ENCODE assay signal across 12 cellular contexts in the genomic region with DNA sequence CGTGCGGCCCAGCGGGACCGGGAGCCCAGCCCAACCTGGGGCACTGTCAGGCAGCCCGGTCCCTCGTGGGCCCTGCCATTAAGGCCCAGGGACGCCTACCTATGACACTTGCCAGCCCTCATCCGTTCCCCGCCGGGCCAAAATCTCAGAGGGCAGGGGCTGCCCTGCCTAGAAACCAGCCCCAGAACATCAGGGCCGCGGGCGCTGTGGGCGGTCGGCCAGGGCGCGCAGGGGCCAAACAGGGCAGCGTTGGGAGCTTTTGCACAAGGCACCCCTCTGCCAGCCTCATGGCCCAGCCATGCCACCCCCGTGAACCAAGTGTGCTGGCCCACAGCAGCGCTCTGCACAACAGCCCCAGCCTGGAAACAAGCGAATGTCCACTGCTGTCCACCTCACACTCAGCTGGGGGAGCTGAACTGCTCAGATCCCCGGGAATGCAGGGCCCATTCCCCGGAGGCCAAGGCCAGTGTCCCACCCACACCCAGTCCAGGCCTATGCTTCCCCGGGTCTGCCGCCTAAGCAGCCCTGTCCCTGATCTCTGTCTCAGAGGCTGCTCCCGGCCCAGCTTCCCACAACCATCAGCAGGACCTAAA. TPM values are rescaled to one million over a fixed set of nuclear protein-coding genes. Genes with fewer than 3 reads are reported as not detected.
DNase-seq lines count a peak whose midpoint lies in the region; ATAC-seq, FAIRE-seq and TF ChIP-seq lines count a peak whose summit lies in the region.
"Had no signal": no experiment of that assay in that cellular context is flagged by ENCODE, and none has a peak within 500 bp of the region (broad histone marks: within the 10 kb centered on the region; RNA-seq: fewer than 3 reads in every experiment).

No MANE protein-coding gene starts in this region.

- TF ChIP-seq RAD21 in SK-N-SH (IDR thresholded peaks at IDR 0.05; ENCODE audit: low read length) = no peak

- H3K4me1 ChIP-seq in SK-N-SH (ENCODE audit: control insufficient read depth in 1 of 2, insufficient read depth in 2 of 2, low read depth in 1 of 2, low read length in 1 of 2) (peaks cover 4 to 10% of the 10 kb centered on the region in 2 experiments; a peak in 1 of 4 replicates), KMS-11 (ENCODE audit: low read depth, poor library complexity, severe bottlenecking) (peaks cover 17% of the 10 kb centered on the region), endothelial cell of umbilical vein (ENCODE audit: control insufficient read depth, extremely low read depth, insufficient read depth, low read length) (no peaks in the 10 kb centered on the region), trophoblast cell (ENCODE audit: control insufficient read depth in 1 of 2, insufficient read depth in 2 of 2, low read length in 2 of 2) (peaks cover 29 to 30% of the 10 kb centered on the region in 2 experiments)

- no TSS peak for BruUV-seq in endothelial cell of umbilical vein (replicated peaks; lab: Mats Ljungman, UMichigan)

- FAIRE-seq in endothelial cell of umbilical vein (lab: Jason Lieb, UNC) = no peak

- intact Hi-C loops in endothelial cell of umbilical vein (cut with micrococcal nuclease) = loop anchor here (1.0 to 10.0 kb wide), 9 partner anchors 20 to 452 kb away; a partner anchor contains a TSS

- POLR2A ChIA-PET in SK-N-SH (lab: Yijun Ruan, JAX) (no interaction called here), endothelial cell of umbilical vein (lab: Charles Lee) (no interaction called here)

- H3K9me1 ChIP-seq in endothelial cell of umbilical vein (replicated peaks; ENCODE audit: control insufficient read depth, extremely low read depth, insufficient read depth, low read length) = no peaks in the 10 kb centered on the region

- peak overlapping the region; percentile 17 for H4K8ac ChIP-seq in trophoblast cell (ENCODE audit: low read depth, low read length)

- peak overlapping the region; percentile 42 for H2BK12ac ChIP-seq in trophoblast cell (ENCODE audit: low read length)

- H3K4me3 ChIP-seq in SK-N-SH (ENCODE audit: low read depth in 2 of 2, low read length in 1 of 2) (no peak overlapping the region), KMS-11 (IDR thresholded peaks at IDR 0.05; ENCODE audit: insufficient read depth, low read depth, low read length) (no peak overlapping the region), endothelial cell of umbilical vein (replicated peaks in 1 of 3; ENCODE audit: insufficient read depth in 1 of 3, low read depth in 1 of 3, low read length in 3 of 3) (no peak overlapping the region), trophoblast cell (ENCODE audit: low read depth, low read length) (no peak overlapping the region)

- TF ChIP-seq EP300 in SK-N-SH (IDR thresholded peaks at IDR 0.05; ENCODE audit: borderline replicate concordance in 1 of 2, low read depth in 1 of 2, low read length in 1 of 2) = no peak

- H3F3A ChIP-seq in SK-N-SH (replicated peaks; ENCODE audit: insufficient read depth) = no peaks in the 10 kb centered on the region

- dilution Hi-C loops in endothelial cell of umbilical vein (cut with MboI; ENCODE audit: extremely low pct_ligation_motif_present, low sequenced_read_pairs) = no loop called here

- H4K91ac ChIP-seq in trophoblast cell (ENCODE audit: low read depth, low read length) = peak overlapping the region; percentile 8

- WGBS in SK-N-SH (ENCODE audit: low lambda C conversion rate) = 74% methylated on average over 6 of the region's 26 CpGs
- WGBS in trophoblast cell (ENCODE audit: extremely low coverage, insufficient coverage, insufficient read length) = no CpG with 5 or more reads among the region's 26 CpGs

- ATAC-seq in SK-N-SH treated with all-trans-retinoic acid at 6 μM for 48 hours (no peak), HG02759 (IDR thresholded peaks at IDR 0.05; ENCODE audit: unreplicated experiment) (no peak)

- CTCF ChIA-PET in SK-N-SH (lab: Yijun Ruan, JAX) = interaction anchor here (0.6 to 13.9 kb wide), 59 partner anchors 8 to 516 kb away, joined by 3 to 273 read pairs (median 5); a partner anchor contains a TSS
- CTCF ChIA-PET in endothelial cell of umbilical vein (lab: Charles Lee) = interaction anchor here (0.6 to 11.6 kb wide), 39 partner anchors 9 to 516 kb away, joined by 3 to 451 read pairs (median 4); a partner anchor contains a TSS

- H3K23ac ChIP-seq in trophoblast cell (ENCODE audit: low read length) = no peak overlapping the region

- H3K4me2 ChIP-seq in SK-N-SH = peak overlapping the region; percentile 76; the same call in 1 of the 2 replicates
- peak overlapping the region; percentile 51 for H3K4me2 ChIP-seq in KMS-11
- H3K4me2 ChIP-seq in endothelial cell of umbilical vein (ENCODE audit: insufficient read depth, low read length) = no peak overlapping the region
- no peak overlapping the region for H3K4me2 ChIP-seq in trophoblast cell (ENCODE audit: low read length)

- H2AK5ac ChIP-seq in trophoblast cell (ENCODE audit: low read length) = peak overlapping the region; percentile 11

- no peaks in the 10 kb centered on the region for H3K9me2 ChIP-seq in SK-N-SH

- H2AFZ ChIP-seq in SK-N-SH (ENCODE audit: low read depth) (no peak overlapping the region), KMS-11 (ENCODE audit: low read depth) (peak overlapping the region; percentile 69), endothelial cell of umbilical vein (ENCODE audit: low read depth, low read length) (peak overlapping the region; percentile 44), trophoblast cell (ENCODE audit: insufficient read depth, low read length, poor library complexity) (peak overlapping the region; percentile 59)

- H3K27ac ChIP-seq in SK-N-SH (ENCODE audit: low read depth in 2 of 2, low read length in 1 of 2) (no peak overlapping the region), KMS-11 (no peak overlapping the region), endothelial cell of umbilical vein (ENCODE audit: insufficient read depth, low read depth, low read length) (no peak overlapping the region), trophoblast cell (ENCODE audit: low read depth, low read length) (no peak overlapping the region)
- H3K27ac ChIP-seq: 22Rv1, RWPE1 had no signal

- peak; percentile 42 for DNase-seq in SK-N-SH
- no peak for DNase-seq in endothelial cell of umbilical vein (ENCODE audit: low read depth, low spot score)
- DNase-seq in trophoblast cell = no peak
- no peak for DNase-seq in NCI-H2081 (lab: John Stamatoyannopoulos, UW)
- DNase-seq in stimulated activated CD4-positive, alpha-beta T cell treated with anti-CD3 and anti-CD28 coated beads, Interleukin-4, amount 100 ng/mL, for 1 hour = no peak

- no peak overlapping the region for H3K18ac ChIP-seq in trophoblast cell (ENCODE audit: low read length)

- H3K36me3 ChIP-seq in SK-N-SH (replicated peaks in 1 of 2; ENCODE audit: control insufficient read depth in 1 of 2, insufficient read depth in 2 of 2, low read length in 1 of 2) (no peaks in the 10 kb centered on the region), KMS-11 (ENCODE audit: insufficient read depth) (no peaks in the 10 kb centered on the region), endothelial cell of umbilical vein (ENCODE audit: control insufficient read depth in 2 of 2, extremely low read depth in 1 of 2, insufficient read depth in 2 of 2, low read length in 2 of 2) (no peaks in the 10 kb centered on the region), trophoblast cell (ENCODE audit: control insufficient read depth in 1 of 2, insufficient read depth in 2 of 2, low read length in 2 of 2) (no peaks in the 10 kb centered on the region)
- H3K36me3 ChIP-seq: tibial nerve had no signal

- H3K79me2 ChIP-seq in SK-N-SH (ENCODE audit: insufficient read depth) (no peaks in the 10 kb centered on the region), KMS-11 (ENCODE audit: insufficient read depth, low read depth) (no peaks in the 10 kb centered on the region), endothelial cell of umbilical vein (ENCODE audit: control insufficient read depth, insufficient read depth, low read length) (no peaks in the 10 kb centered on the region), trophoblast cell (ENCODE audit: control insufficient read depth, insufficient read depth, low read length, poor library complexity) (no peaks in the 10 kb centered on the region)

- H2BK5ac ChIP-seq in trophoblast cell (ENCODE audit: low read depth, low read length, poor library complexity) = no peak overlapping the region

- no peak overlapping the region for H4K12ac ChIP-seq in trophoblast cell (ENCODE audit: low read depth, low read length)

- H4K20me1 ChIP-seq in SK-N-SH (ENCODE audit: insufficient read depth) = no peaks in the 10 kb centered on the region
- no peaks in the 10 kb centered on the region for H4K20me1 ChIP-seq in KMS-11 (ENCODE audit: insufficient read depth)
- no peaks in the 10 kb centered on the region for H4K20me1 ChIP-seq in endothelial cell of umbilical vein (replicated peaks; ENCODE audit: control insufficient read depth, extremely low read depth, insufficient read depth, low read length)

- H3K14ac ChIP-seq in trophoblast cell (ENCODE audit: low read length) = peak overlapping the region; percentile 13

- TF ChIP-seq CTCF in SK-N-SH (IDR thresholded peaks at IDR 0.05) = no peak
- no peak for TF ChIP-seq CTCF in KMS-11 (conservative IDR thresholded peaks at IDR 0.05; ENCODE audit: low read depth, low read length)
- TF ChIP-seq CTCF in endothelial cell of umbilical vein (IDR thresholded peaks at IDR 0.05; ENCODE audit: extremely low read depth in 1 of 2, insufficient read depth in 1 of 2, low read depth in 1 of 2, low read length in 2 of 2) = no peak

- H3K4ac ChIP-seq in trophoblast cell (ENCODE audit: low read depth, low read length) = no peak overlapping the region

- no peak overlapping the region for H3K9ac ChIP-seq in SK-N-SH
- no peak overlapping the region; the same call in 1 of the 2 replicates for H3K9ac ChIP-seq in KMS-11
- no peak overlapping the region for H3K9ac ChIP-seq in endothelial cell of umbilical vein (replicated peaks; ENCODE audit: extremely low read depth, insufficient read depth, low read length)
- H3K9ac ChIP-seq in trophoblast cell (ENCODE audit: low read length) = no peak overlapping the region

- no peaks in the 10 kb centered on the region for H3K9me3 ChIP-seq in SK-N-SH
- H3K9me3 ChIP-seq in endothelial cell of umbilical vein (replicated peaks; ENCODE audit: control insufficient read depth, insufficient read depth, low read length) = no peaks in the 10 kb centered on the region
- H3K9me3 ChIP-seq in trophoblast cell (ENCODE audit: insufficient read depth, low read depth, low read length) = no peaks in the 10 kb centered on the region
- H3K9me3 ChIP-seq: tibial nerve had no signal

- peaks cover 9% of the 10 kb centered on the region for H3K79me1 ChIP-seq in trophoblast cell (ENCODE audit: low read length)

- no peak for TF ChIP-seq POLR2A in endothelial cell of umbilical vein (IDR thresholded peaks at IDR 0.05; ENCODE audit: low read depth, low read length)

- H2BK120ac ChIP-seq in trophoblast cell (ENCODE audit: insufficient read depth, low read length, poor library complexity) = no peak overlapping the region

- peaks cover 15% of the 10 kb centered on the region; the same call in 1 of the 2 replicates for H3K27me3 ChIP-seq in SK-N-SH (ENCODE audit: insufficient read depth)
- no peaks in the 10 kb centered on the region for H3K27me3 ChIP-seq in KMS-11 (ENCODE audit: insufficient read depth, low read depth)
- peaks cover 2 to 3% of the 10 kb centered on the region in 2 experiments for H3K27me3 ChIP-seq in endothelial cell of umbilical vein (ENCODE audit: control insufficient read depth in 2 of 2, insufficient read depth in 2 of 2, low read length in 2 of 2)
- H3K27me3 ChIP-seq in trophoblast cell (ENCODE audit: insufficient read depth, low read length) = no peaks in the 10 kb centered on the region
- H3K27me3 ChIP-seq: tibial nerve had no signal

RNA-seq across cellular contexts. Expression of a gene that starts 3.5 kb away (rescaled TPM):
- polyA plus RNA-seq in SK-N-SH (2012; rRNA removed) (0.05 and 0.08 TPM in 2 replicates), endothelial cell of umbilical vein (0.08 TPM in 1 of 2 replicates, not detected in the other)
- polyA plus RNA-seq in SK-N-SH (2012; cell fraction: cytosol; rRNA removed) = 0.01 TPM in 1 of 2 replicates, not detected in the other
- 0.04 TPM in 1 of 2 replicates, not detected in the other for polyA plus RNA-seq in SK-N-SH (2012; cell fraction: nucleus; rRNA removed)
- total RNA-seq in endothelial cell of umbilical vein = not detected in 2 replicates
- polyA plus RNA-seq in endothelial cell of umbilical vein (2011; cell fraction: cytosol; rRNA removed) = 0.04 and 0.06 TPM in 2 replicates
- polyA plus RNA-seq in endothelial cell of umbilical vein (2011; cell fraction: nucleus; rRNA removed) = not detected in 2 replicates
- polyA plus RNA-seq in endothelial cell of umbilical vein (2012) = not detected in 2 replicates
- not detected in 2 replicates for polyA minus RNA-seq in endothelial cell of umbilical vein
- polyA minus RNA-seq in endothelial cell of umbilical vein (2011; cell fraction: cytosol; rRNA and poly(A)+ RNA removed) = not detected
- polyA minus RNA-seq in endothelial cell of umbilical vein (2011; cell fraction: nucleus; rRNA and poly(A)+ RNA removed) = not detected in 2 replicates
- polyA plus RNA-seq in trophoblast cell (2013) = 0.47 and 0.51 TPM in 2 replicates
- total RNA-seq: HFFc6 had no signal

RNA-seq across cellular contexts. Expression of a gene that starts 27.9 kb away (rescaled TPM):
- polyA plus RNA-seq in SK-N-SH (2012; rRNA removed) = 3.3 TPM in 2 replicates
- 2.0 and 2.3 TPM in 2 replicates for polyA plus RNA-seq in SK-N-SH (2012; cell fraction: cytosol; rRNA removed)
- 8.1 and 8.2 TPM in 2 replicates for polyA plus RNA-seq in SK-N-SH (2012; cell fraction: nucleus; rRNA removed)
- 24.7 and 29.0 TPM in 2 replicates for total RNA-seq in endothelial cell of umbilical vein
- 18.0 and 24.0 TPM in 2 replicates for polyA plus RNA-seq in endothelial cell of umbilical vein
- 11.9 and 19.8 TPM in 2 replicates for polyA plus RNA-seq in endothelial cell of umbilical vein (2011; cell fraction: cytosol; rRNA removed)
- polyA plus RNA-seq in endothelial cell of umbilical vein (2011; cell fraction: nucleus; rRNA removed) = 31.6 and 44.1 TPM in 2 replicates
- polyA plus RNA-seq in endothelial cell of umbilical vein (2012) = 14.6 and 18.7 TPM in 2 replicates
- polyA minus RNA-seq in endothelial cell of umbilical vein = 9.5 and 11.3 TPM in 2 replicates
- 1.6 TPM for polyA minus RNA-seq in endothelial cell of umbilical vein (2011; cell fraction: cytosol; rRNA and poly(A)+ RNA removed)
- polyA minus RNA-seq in endothelial cell of umbilical vein (2011; cell fraction: nucleus; rRNA and poly(A)+ RNA removed) = 11.0 and 22.2 TPM in 2 replicates
- polyA plus RNA-seq in trophoblast cell (2013) = 1.3 and 1.4 TPM in 2 replicates

Comparison
In these comparisons a context has a peak if more than half of its experiments do, and no peak if none do; other contexts are left out.
1. H3K4me2 ChIP-seq: peak in SK-N-SH (single experiment) and KMS-11 (single experiment); none in endothelial cell of umbilical vein (single experiment) and trophoblast cell (single experiment).